14 cellular contexts compared by ENCODE assay signal in the genomic region with DNA sequence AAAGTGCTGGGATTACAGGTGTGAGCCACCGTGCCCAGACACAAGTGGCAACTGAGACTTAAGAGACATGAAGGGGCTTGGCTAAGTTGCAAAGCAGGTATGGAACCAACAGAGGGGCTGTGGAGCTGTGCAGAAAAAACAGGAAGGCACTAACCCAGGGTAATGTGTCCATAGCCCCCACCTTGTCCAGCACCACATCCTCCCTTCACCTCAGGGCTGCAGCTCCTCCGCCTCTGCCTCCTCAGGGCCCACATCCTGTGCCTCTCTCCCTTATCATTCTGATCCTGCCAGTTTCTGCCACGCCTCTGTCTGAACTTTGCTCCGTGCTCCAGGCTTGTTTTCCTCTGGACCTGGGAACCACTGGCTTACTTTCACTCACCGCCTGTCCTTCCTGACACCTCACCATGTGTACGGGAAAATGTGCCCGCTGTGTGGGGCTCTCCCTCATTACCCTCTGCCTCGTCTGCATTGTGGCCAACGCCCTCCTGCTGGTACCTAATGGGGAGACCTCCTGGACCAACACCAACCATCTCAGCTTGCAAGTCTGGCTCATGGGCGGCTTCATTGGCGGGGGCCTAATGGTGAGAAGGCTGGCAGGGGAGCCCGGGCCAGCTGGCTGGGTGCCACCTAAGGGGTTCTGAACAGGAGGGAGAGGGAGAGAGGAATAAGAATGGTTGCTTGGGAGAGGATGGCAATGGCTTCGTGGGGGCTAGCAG. TPM values are rescaled to one million over a fixed set of nuclear protein-coding genes. Genes with fewer than 3 reads are reported as not detected.
DNase-seq lines count a peak whose midpoint lies in the region; ATAC-seq lines count a peak whose summit lies in the region.
"Had no signal": no experiment of that assay in that cellular context is flagged by ENCODE, and none has a peak within 500 bp of the region (broad histone marks: within the 10 kb centered on the region; RNA-seq: fewer than 3 reads in every experiment).

TSS of gene TM4SF5 (plus strand) at position 368 of the 716 bp plus-strand sequence. CDS start at position 405, 37 bp downstream.

- no peaks in the 10 kb centered on the region for H3K9me3 Mint-ChIP-seq in T-helper 2 cell treated with Interferon-gamma antibody and Interleukin-4, amounts not matched to agents 5 μg/mL and 100 μg/mL, for 36 hours

- peak within 1 kb of the TSS; percentile 21 for H3K4me3 Mint-ChIP-seq in T-helper 2 cell treated with Interferon-gamma antibody and Interleukin-4, amounts not matched to agents 5 μg/mL and 100 μg/mL, for 36 hours

- H3K27me3 Mint-ChIP-seq in T-helper 2 cell treated with Interferon-gamma antibody and Interleukin-4, amounts not matched to agents 5 μg/mL and 100 μg/mL, for 36 hours (ENCODE audit: low read depth): peaks cover 10% of the 10 kb centered on the region

- no peak for ATAC-seq in GM19324 (IDR thresholded peaks at IDR 0.05; ENCODE audit: low FRiP score, unreplicated experiment)
- ATAC-seq: gastrocnemius medialis, left ventricle myocardium superior had no signal

- H3K27ac Mint-ChIP-seq in T-helper 2 cell treated with Interferon-gamma antibody and Interleukin-4, amounts not matched to agents 5 μg/mL and 100 μg/mL, for 36 hours: peak within 1 kb of the TSS; percentile 3

- H3K4me1 Mint-ChIP-seq in T-helper 2 cell treated with Interferon-gamma antibody and Interleukin-4, amounts not matched to agents 5 μg/mL and 100 μg/mL, for 36 hours (ENCODE audit: low read depth): peaks cover 10% of the 10 kb centered on the region

- DNase-seq in DMS53 treated with DMSO at 0.1 percent for 48 hours (lab: John Stamatoyannopoulos, UW; ENCODE audit: unreplicated experiment) (peak; percentile 5), LoVo (ENCODE audit: low spot score) (peak; percentile 75), mucosa of gallbladder (ENCODE audit: low spot score) (peak; percentile 81), NCI-H1048 (lab: John Stamatoyannopoulos, UW) (no peak), NCI-H524 treated with DMSO at 0.1 percent for 48 hours (lab: John Stamatoyannopoulos, UW) (no peak)
- DNase-seq in T-helper 2 cell treated with Interferon-gamma antibody and Interleukin-4, amounts not matched to agents 5 μg/mL and 100 μg/mL, for 36 hours (ENCODE audit: low spot score): no peak
- DNase-seq: activated gamma-delta T cell treated with Interleukin-2 at 50 U/mL for 16 hours, gastrocnemius medialis, left ventricle myocardium superior, tibial artery had no signal

- H3K36me3 Mint-ChIP-seq in T-helper 2 cell treated with Interferon-gamma antibody and Interleukin-4, amounts not matched to agents 5 μg/mL and 100 μg/mL, for 36 hours (ENCODE audit: low read depth): no peaks in the 10 kb centered on the region

RNA-seq across cellular contexts. Expression of gene TM4SF5, which starts in this region (rescaled TPM):
- 56.9 TPM for total RNA-seq in mucosa of gallbladder
- total RNA-seq: dermis microvascular lymphatic vessel endothelial cell, left ventricle myocardium superior, LHCN-M2, posterior vena cava had no signal

Comparison
In these comparisons a context has a peak if more than half of its experiments do, and no peak if none do; other contexts are left out.
1. DNase-seq: peak in DMS53 treated with DMSO at 0.1 percent for 48 hours (single experiment), LoVo (single experiment) and mucosa of gallbladder (single experiment); none in T-helper 2 cell treated with Interferon-gamma antibody and Interleukin-4, amounts not matched to agents 5 μg/mL and 100 μg/mL, for 36 hours (single experiment), NCI-H1048 (single experiment) and NCI-H524 treated with DMSO at 0.1 percent for 48 hours (single experiment).